ENCODE assay signal across 8 cellular contexts in genomic region chr5:36151434-36152323, GRCh38. TPM values are rescaled to one million over a fixed set of nuclear protein-coding genes. Genes with fewer than 3 reads are reported as not detected.
DNase-seq lines count a peak whose midpoint lies in the region; ATAC-seq, FAIRE-seq and TF ChIP-seq lines count a peak whose summit lies in the region.

Gene LMBRD2, minus strand, starts transcription at chr5:36151887. Its CDS starts 8,538 bp downstream, at chr5:36143349.
Gene SKP2, plus strand, starts transcription at chr5:36152111. Its CDS starts 152 bp downstream, at chr5:36152263.

- peaks cover 20% of the 10 kb centered on the region for H3K4me1 ChIP-seq in keratinocyte (ENCODE audit: control insufficient read depth, extremely low read depth, insufficient read depth, low read length)

- H3K27ac ChIP-seq in keratinocyte (ENCODE audit: control insufficient read depth, insufficient read depth, low read length) = peak within 1 kb of the TSS; percentile 63

- no peaks in the 10 kb centered on the region for H3K9me1 ChIP-seq in keratinocyte (ENCODE audit: control insufficient read depth, extremely low read depth, insufficient read depth, low read length)

- H3K79me2 ChIP-seq in keratinocyte (ENCODE audit: control insufficient read depth, insufficient read depth, low read length) = peaks cover 33% of the 10 kb centered on the region

- no peaks in the 10 kb centered on the region for H4K20me1 ChIP-seq in keratinocyte (ENCODE audit: control insufficient read depth, extremely low read depth, insufficient read depth, low read length)

- no peaks in the 10 kb centered on the region for H3K9me3 ChIP-seq in keratinocyte (ENCODE audit: control insufficient read depth, low read depth, low read length)

- dilution Hi-C loops in keratinocyte (cut with MboI; ENCODE audit: extremely low pct_ligation_motif_present, low sequenced_read_pairs) = no loop called here

- H3K9ac ChIP-seq in keratinocyte (ENCODE audit: control insufficient read depth, extremely low read depth, insufficient read depth, low read length) = peak within 1 kb of the TSS; percentile 78

- TF ChIP-seq CTCF in AG10803 (conservative IDR thresholded peaks at IDR 0.05; ENCODE audit: low read length) (no peak), keratinocyte (optimal IDR thresholded peaks at IDR 0.05 in 1 of 3, IDR thresholded peaks at IDR 0.05 in 1 of 3, conservative IDR thresholded peaks at IDR 0.05 in 1 of 3; ENCODE audit: extremely low read depth in 1 of 3, insufficient read depth in 2 of 3, low read length in 3 of 3) (no peak)

- H3K4me3 ChIP-seq in AG10803 (ENCODE audit: low read length) = peak within 1 kb of the TSS; percentile 87
- H3K4me3 ChIP-seq in keratinocyte (ENCODE audit: control insufficient read depth in 2 of 3, extremely low read depth in 1 of 3, insufficient read depth in 2 of 3, low read depth in 1 of 3, low read length in 3 of 3) = peak within 1 kb of the TSS; percentile 72 to 95 (median 91)

- H3K4me2 ChIP-seq in keratinocyte (ENCODE audit: control insufficient read depth, extremely low read depth, insufficient read depth, low read depth, low read length) = peak within 1 kb of the TSS; percentile 95

- H2AFZ ChIP-seq in keratinocyte (ENCODE audit: control insufficient read depth, low read length) = peak within 1 kb of the TSS; percentile 96

- FAIRE-seq in keratinocyte (lab: Jason Lieb, UNC) = peak; percentile 52

- peak; percentile 99 for ATAC-seq in GM19043 (IDR thresholded peaks at IDR 0.05; ENCODE audit: low read depth, unreplicated experiment)
- ATAC-seq in HG03378 (IDR thresholded peaks at IDR 0.05; ENCODE audit: unreplicated experiment) = peak; percentile 98

- H3K36me3 ChIP-seq in keratinocyte (ENCODE audit: control insufficient read depth in 2 of 2, extremely low read depth in 1 of 2, insufficient read depth in 2 of 2, low read length in 2 of 2) = peaks cover 0 to 3% of the 10 kb centered on the region in 2 experiments

- peak; percentile 97 for DNase-seq in AG10803 (ENCODE audit: low read depth)
- DNase-seq in NCI-H460 (ENCODE audit: extremely low read depth, low read depth) = peak; percentile 97
- peak; percentile 94 for DNase-seq in activated CD4-positive, CD25-positive, alpha-beta regulatory T cell treated with anti-CD3 and anti-CD28 coated beads, Interleukin-2, amount 50 U/mL, for 72 hours
- peak; percentile 96 for DNase-seq in cerebellum (ENCODE audit: low spot score)
- peak; percentile 57 for DNase-seq in keratinocyte (ENCODE audit: low read depth, low spot score)
- peak; percentile 90 to 94 for DNase-seq in stimulated activated CD4-positive, alpha-beta T cell treated with anti-CD3 and anti-CD28 coated beads, Interleukin-15, amount 100 ng/mL, for 1 hour (ENCODE audit: low read depth in 1 of 2, low spot score in 1 of 2)

- no peaks in the 10 kb centered on the region for H3K27me3 ChIP-seq in keratinocyte (ENCODE audit: control insufficient read depth, extremely low read depth, insufficient read depth, low read length)

RNA-seq across cellular contexts. Expression of gene LMBRD2, which starts in this region (rescaled TPM):
- total RNA-seq in NCI-H460 (2014; rRNA removed; shearing (Covaris generic)) = 9.7 and 11.5 TPM in 2 replicates
- 5.6 and 10.9 TPM in 2 replicates for polyA plus RNA-seq in NCI-H460 (2014; cell fraction: nucleus; rRNA removed)
- 39.8 TPM for total RNA-seq in cerebellum
- 1.8 to 5.0 TPM (median 4.7 TPM) in 3 replicates for polyA plus RNA-seq in keratinocyte
- 76.1 TPM for polyA plus RNA-seq in keratinocyte (2011; ENCODE audit: low read depth)
- polyA plus RNA-seq in keratinocyte (2011; cell fraction: cytosol; rRNA removed) = 1.4 and 2.4 TPM in 2 replicates
- 5.2 and 7.7 TPM in 2 replicates for polyA plus RNA-seq in keratinocyte (2011; cell fraction: nucleus; rRNA removed)
- 2.1 and 4.8 TPM in 2 replicates for polyA plus RNA-seq in keratinocyte (2012; ENCODE audit: low replicate concordance)
- polyA minus RNA-seq in keratinocyte = 3.3 to 9.2 TPM (median 7.7 TPM) in 3 replicates
- 3.6 TPM for polyA minus RNA-seq in keratinocyte (2011; cell fraction: cytosol; rRNA and poly(A)+ RNA removed)
- polyA minus RNA-seq in keratinocyte (2011; cell fraction: nucleus; rRNA and poly(A)+ RNA removed) = 12.9 and 21.0 TPM in 2 replicates

RNA-seq across cellular contexts. Expression of gene SKP2, which starts in this region (rescaled TPM):
- 33.3 and 35.0 TPM in 2 replicates for total RNA-seq in NCI-H460 (2014; rRNA removed; shearing (Covaris generic))
- 37.3 and 60.3 TPM in 2 replicates for polyA plus RNA-seq in NCI-H460 (2014; cell fraction: nucleus; rRNA removed)
- total RNA-seq in cerebellum = 24.7 TPM
- 28.3 to 35.3 TPM (median 34.6 TPM) in 3 replicates for polyA plus RNA-seq in keratinocyte
- polyA plus RNA-seq in keratinocyte (2011; ENCODE audit: low read depth) = 7.8 TPM
- polyA plus RNA-seq in keratinocyte (2011; cell fraction: cytosol; rRNA removed) = 26.9 and 29.9 TPM in 2 replicates
- 26.6 and 34.8 TPM in 2 replicates for polyA plus RNA-seq in keratinocyte (2011; cell fraction: nucleus; rRNA removed)
- polyA plus RNA-seq in keratinocyte (2012; ENCODE audit: low replicate concordance) = 7.8 and 24.8 TPM in 2 replicates
- 42.1 to 84.4 TPM (median 67.8 TPM) in 3 replicates for polyA minus RNA-seq in keratinocyte
- polyA minus RNA-seq in keratinocyte (2011; cell fraction: cytosol; rRNA and poly(A)+ RNA removed) = 33.6 TPM
- polyA minus RNA-seq in keratinocyte (2011; cell fraction: nucleus; rRNA and poly(A)+ RNA removed) = 24.4 and 40.3 TPM in 2 replicates

Comparison
In these comparisons a context has a peak if more than half of its experiments do, and no peak if none do; other contexts are left out.
1. Peak in every context shown above with its lines: DNase-seq, ATAC-seq, H3K4me3 ChIP-seq and H3K27ac ChIP-seq.